1 cellular context compared by ENCODE assay signal in genomic region chr1:115409097-115409852, GRCh38.
TF ChIP-seq lines count a peak whose summit lies in the region.

No MANE protein-coding gene starts in this region.

TF ChIP-seq in IMR-90, 13 proteins besides CTCF, POLR2A, EP300 and RAD21:
- TF ChIP-seq RFX5 (IDR thresholded peaks at IDR 0.05; ENCODE audit: low read depth, low read length) (no peak), RCOR1 (IDR thresholded peaks at IDR 0.05; ENCODE audit: insufficient replicate concordance, low read length) (no peak)
